1 cellular context compared by ENCODE assay signal in genomic region chr5:172843825-172844576, GRCh38.
TF ChIP-seq lines count a peak whose summit lies in the region.

No MANE protein-coding gene starts in this region.

TF ChIP-seq in H1, 55 proteins besides CTCF, POLR2A, EP300 and RAD21:
- no peak for TF ChIP-seq JUN (IDR thresholded peaks at IDR 0.05; ENCODE audit: low read depth, low read length)
TF ChIP-seq in H1: peak in this region for 0.
